Comparison of ENCODE assay signal across 1 cellular context in genomic region chr22:18056161-18056666, GRCh38.
TF ChIP-seq lines count a peak whose summit lies in the region.

No MANE protein-coding gene starts in this region.

TF ChIP-seq in SK-N-SH, 30 proteins besides CTCF, POLR2A, EP300 and RAD21 (continued from another document):
- no peak for TF ChIP-seq REST (IDR thresholded peaks at IDR 0.05; ENCODE audit: low read depth, low read length)
- no peak for TF ChIP-seq FOXJ3 (CRISPR knock-in tag; IDR thresholded peaks at IDR 0.05)
- TF ChIP-seq USF2 (IDR thresholded peaks at IDR 0.05; ENCODE audit: borderline replicate concordance, low read depth, low read length) = no peak
- TF ChIP-seq IRF3 (IDR thresholded peaks at IDR 0.05; ENCODE audit: low read depth, low read length) = no peak
- peak; percentile 43; the same call in 1 of the 2 replicates for TF ChIP-seq FOSL2 (IDR thresholded peaks at IDR 0.05; ENCODE audit: borderline replicate concordance, low read depth)
TF ChIP-seq in SK-N-SH: peak in this region for 19.
